Comparison of ENCODE assay signal across 19 cellular contexts in genomic region chr3:100277255-100277800, GRCh38. TPM values are rescaled to one million over a fixed set of nuclear protein-coding genes. Genes with fewer than 3 reads are reported as not detected.
A peak's percentile ranks its signal among the peaks of the same experiment; 100 is the strongest.
DNase-seq lines count a peak whose midpoint lies in the region; ATAC-seq and TF ChIP-seq lines count a peak whose summit lies in the region.
"Had no signal": no experiment of that assay in that cellular context is flagged by ENCODE, and none has a peak within 500 bp of the region (broad histone marks: within the 10 kb centered on the region; RNA-seq: fewer than 3 reads in every experiment).

No MANE protein-coding gene starts in this region.

- peak; percentile 0 for DNase-seq in COLO668 (lab: John Stamatoyannopoulos, UW; ENCODE audit: unreplicated experiment)
- DNase-seq in NCI-H345 (lab: John Stamatoyannopoulos, UW) = peak; percentile 48
- DNase-seq in dorsolateral prefrontal cortex = no peak
- DNase-seq in caudate nucleus (lab: John Stamatoyannopoulos, UW) = no peak
- no peak for DNase-seq in activated T-cell treated with anti-CD3 and anti-CD28 coated beads, Interleukin-2, amount 50 U/mL, for 48 hours
- no peak for DNase-seq in left lobe of liver (ENCODE audit: low spot score)
- DNase-seq: ACHN; activated CD4-positive, alpha-beta T cell treated with anti-CD3 and anti-CD28 coated beads for 4 hours; activated T-cell treated with anti-CD3 and anti-CD28 coated beads, Interleukin-2, amount 50 U/mL, for 72 hours; CD8-positive, alpha-beta memory T cell; cerebellar nuclear complex; mesenchymal stem cell; MG63; NCI-H526; stimulated activated CD4-positive, alpha-beta T cell treated with anti-CD3 and anti-CD28 coated beads, Interleukin-4, amount 100 ng/mL, for 24 hours had no signal

- intact Hi-C loops in dorsolateral prefrontal cortex (cut with DNase I) = no loop called here

- H3K4me3 ChIP-seq in HUES6 (ENCODE audit: low read depth, low read length) (no peak overlapping the region), dorsolateral prefrontal cortex (peak overlapping the region in 2 of 59 donors; percentile 5 to 10)
- H3K4me3 ChIP-seq: gastroesophageal sphincter, MG63, tibial nerve had no signal

- H3K9me3 ChIP-seq in HUES6 (ENCODE audit: control insufficient read depth, insufficient read depth, low read depth, low read length) = no peaks in the 10 kb centered on the region
- H3K9me3 ChIP-seq: gastroesophageal sphincter, MG63, tibial nerve had no signal

- H3K4me1 ChIP-seq in HUES6 (ENCODE audit: control insufficient read depth, insufficient read depth, low read length) = peaks cover 30% of the 10 kb centered on the region

- H3K36me3 ChIP-seq in HUES6 (ENCODE audit: control insufficient read depth, insufficient read depth, low read length) = peaks cover 25% of the 10 kb centered on the region

- TF ChIP-seq CTCF in dorsolateral prefrontal cortex (IDR thresholded peaks at IDR 0.05 in 54 of 56, conservative IDR thresholded peaks at IDR 0.05 in 2 of 56; ENCODE audit: low read depth in 1 of 56, partially characterized antibody in 56 of 56) = no peak

- H3K27me3 ChIP-seq in HUES6 (ENCODE audit: control insufficient read depth, insufficient read depth, low read length) = no peaks in the 10 kb centered on the region
- no peaks in the 10 kb centered on the region for H3K27me3 ChIP-seq in dorsolateral prefrontal cortex
- H3K27me3 ChIP-seq: gastroesophageal sphincter, MG63, tibial nerve had no signal

- H3K9ac ChIP-seq in HUES6 (ENCODE audit: low read length) = no peak overlapping the region

- ATAC-seq in HG02642 (IDR thresholded peaks at IDR 0.05; ENCODE audit: poor library complexity, unreplicated experiment) (no peak), left lobe of liver (no peak)
- ATAC-seq: activated T-cell treated with anti-CD3 and anti-CD28 coated beads, Interleukin-2, amount 50 U/mL, for 72 hours; gastroesophageal sphincter had no signal

- H3K27ac ChIP-seq in HUES6 (ENCODE audit: low read depth, low read length) (peak overlapping the region; percentile 46; the same call in 1 of the 2 replicates), dorsolateral prefrontal cortex (peak overlapping the region in 47 of 59 donors; percentile 1 to 77 (median 46)), caudate nucleus (ENCODE audit: low read depth, low read length) (no peak overlapping the region)
- H3K27ac ChIP-seq: gastroesophageal sphincter had no signal

RNA-seq across cellular contexts. Expression of gene TBC1D23, which starts 16.5 kb away (rescaled TPM):
- 10 to 100 TPM; 30.8 to 54.2 (median 41.1) TPM for total RNA-seq in dorsolateral prefrontal cortex
- total RNA-seq in left lobe of liver = 18.5 TPM

RNA-seq across cellular contexts. Expression of gene NIT2, which starts 57.2 kb away (rescaled TPM):
- total RNA-seq in dorsolateral prefrontal cortex (10 to 100 TPM; 15.4 to 51.5 (median 31.9) TPM), left lobe of liver (135 TPM)

Comparison
In these comparisons a context has a peak if more than half of its experiments do, and no peak if none do; other contexts are left out.
1. DNase-seq: peak in COLO668 (single experiment) and NCI-H345 (single experiment); none in dorsolateral prefrontal cortex (0 of 10), caudate nucleus (0 of 61), activated T-cell treated with anti-CD3 and anti-CD28 coated beads, Interleukin-2, amount 50 U/mL, for 48 hours (0 of 2) and left lobe of liver (single experiment).